Comparison of ENCODE assay signal across 8 cellular contexts in the genomic region with DNA sequence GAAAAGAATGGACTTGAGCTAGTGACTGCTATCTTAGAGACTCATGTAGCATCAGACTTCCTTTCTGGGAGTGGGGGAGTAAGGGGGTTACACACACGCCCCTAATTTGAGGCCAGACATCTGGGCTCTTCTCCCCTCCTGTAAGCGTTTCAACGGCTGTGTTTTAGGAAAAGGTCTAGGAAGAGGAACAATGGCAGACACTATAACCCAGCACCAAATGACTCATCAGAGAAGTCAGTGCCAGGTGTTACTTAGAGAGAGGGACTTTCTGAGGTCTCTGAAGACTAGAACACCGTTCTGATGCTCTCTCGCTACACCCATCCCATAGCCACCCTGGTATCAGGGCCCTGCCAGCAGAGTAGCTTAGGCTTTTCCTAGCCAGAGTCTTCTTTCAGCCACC.
A peak's percentile ranks its signal among the peaks of the same experiment; 100 is the strongest.
DNase-seq lines count a peak whose midpoint lies in the region; ATAC-seq lines count a peak whose summit lies in the region.
"Had no signal": no experiment of that assay in that cellular context is flagged by ENCODE, and none has a peak within 500 bp of the region (broad histone marks: within the 10 kb centered on the region; RNA-seq: fewer than 3 reads in every experiment).

No MANE protein-coding gene starts in this region.

- no peaks in the 10 kb centered on the region for H3K4me1 Mint-ChIP-seq in stimulated activated effector memory CD8-positive, alpha-beta T cell treated with anti-CD3 and anti-CD28 coated beads, Interleukin-12 subunit alpha, Interleukin-12 subunit beta, amount 100 ng/mL, for 72 hours

- in situ Hi-C loops in ACHN (cut with HindIII; ENCODE audit: low pct_ligation_motif_present, low pct_unique_long_range_greater_than_20kb, low sequenced_read_pairs): no loop called here

- no peak overlapping the region for H3K4me3 Mint-ChIP-seq in stimulated activated effector memory CD8-positive, alpha-beta T cell treated with anti-CD3 and anti-CD28 coated beads, Interleukin-12 subunit alpha, Interleukin-12 subunit beta, amount 100 ng/mL, for 72 hours

- no peak overlapping the region for H3K27ac Mint-ChIP-seq in stimulated activated effector memory CD8-positive, alpha-beta T cell treated with anti-CD3 and anti-CD28 coated beads, Interleukin-12 subunit alpha, Interleukin-12 subunit beta, amount 100 ng/mL, for 72 hours

- H3K9me3 Mint-ChIP-seq in stimulated activated effector memory CD8-positive, alpha-beta T cell treated with anti-CD3 and anti-CD28 coated beads, Interleukin-12 subunit alpha, Interleukin-12 subunit beta, amount 100 ng/mL, for 72 hours: no peaks in the 10 kb centered on the region

- DNase-seq in GM19240 (ENCODE audit: insufficient read length, low spot score) (peak; percentile 33), M059J (ENCODE audit: low read depth) (peak; percentile 32), NCI-H524 (lab: John Stamatoyannopoulos, UW) (no peak), 8988T (no peak), ACHN (no peak)
- DNase-seq in stimulated activated effector memory CD8-positive, alpha-beta T cell treated with anti-CD3 and anti-CD28 coated beads, Interleukin-12 subunit alpha, Interleukin-12 subunit beta, amount 100 ng/mL, for 72 hours (ENCODE audit: low spot score in 2 of 2): no peak
- DNase-seq: NCI-H2171 had no signal

- H3K36me3 Mint-ChIP-seq in stimulated activated effector memory CD8-positive, alpha-beta T cell treated with anti-CD3 and anti-CD28 coated beads, Interleukin-12 subunit alpha, Interleukin-12 subunit beta, amount 100 ng/mL, for 72 hours: no peaks in the 10 kb centered on the region

- peak; percentile 95 for ATAC-seq in HG02852 (IDR thresholded peaks at IDR 0.05; ENCODE audit: unreplicated experiment)
- peak; percentile 29 for ATAC-seq in stimulated activated effector memory CD8-positive, alpha-beta T cell treated with anti-CD3 and anti-CD28 coated beads, Interleukin-12 subunit alpha, Interleukin-12 subunit beta, amount 100 ng/mL, for 72 hours

Comparison
In these comparisons a context has a peak if more than half of its experiments do, and no peak if none do; other contexts are left out.
1. DNase-seq: peak in GM19240 (single experiment) and M059J (single experiment); none in stimulated activated effector memory CD8-positive, alpha-beta T cell treated with anti-CD3 and anti-CD28 coated beads, Interleukin-12 subunit alpha, Interleukin-12 subunit beta, amount 100 ng/mL, for 72 hours (0 of 2), NCI-H524 (0 of 2), 8988T (single experiment) and ACHN (single experiment).